ENCODE assay signal across 17 cellular contexts in genomic region chr22:32311551-32312071, GRCh38. TPM values are rescaled to one million over a fixed set of nuclear protein-coding genes. Genes with fewer than 3 reads are reported as not detected.
"Had no signal": no experiment of that assay in that cellular context is flagged by ENCODE, and none has a peak within 500 bp of the region (broad histone marks: within the 10 kb centered on the region; RNA-seq: fewer than 3 reads in every experiment).

No MANE protein-coding gene starts in this region.

- H3K36me3 ChIP-seq: adrenal gland, gastrocnemius medialis, ovary, thyroid gland, WERI-Rb-1 had no signal

- H3K9me3 Mint-ChIP-seq: T-cell had no signal

- H3K36me3 Mint-ChIP-seq: T-cell had no signal

- H3K4me1 Mint-ChIP-seq: T-cell had no signal

- H3K27ac Mint-ChIP-seq: T-cell had no signal

- H3K9me3 ChIP-seq: adrenal gland, gastrocnemius medialis, ovary, thyroid gland had no signal

- H3K4me3 ChIP-seq: adrenal gland, gastrocnemius medialis, hepatocyte, ovary, thyroid gland had no signal

- DNase-seq: activated CD4-positive, alpha-beta T cell treated with anti-CD3 and anti-CD28 coated beads for 4 hours; activated CD8-positive, alpha-beta memory T cell treated with anti-CD3 and anti-CD28 coated beads for 24 hours; activated naive CD4-positive, alpha-beta T cell treated with anti-CD3 and anti-CD28 coated beads, Interleukin-2, amount 50 U/mL, for 16 hours; caudate nucleus; cortex of kidney; effector memory CD4-positive, alpha-beta T cell; gastrocnemius medialis; ovary; T-cell; thyroid gland; WERI-Rb-1 had no signal

- H3K4me3 Mint-ChIP-seq: T-cell had no signal

- H3K27ac ChIP-seq: adrenal gland, gastrocnemius medialis, hepatocyte, ovary, thyroid gland, WERI-Rb-1 had no signal

- ATAC-seq: gastrocnemius medialis, T-cell had no signal

- H3K4me2 ChIP-seq: hepatocyte had no signal

- H3K79me2 ChIP-seq: hepatocyte had no signal

- H2AFZ ChIP-seq: hepatocyte had no signal

- H3K27me3 ChIP-seq: gastrocnemius medialis, hepatocyte, ovary, thyroid gland had no signal

- H3K4me1 ChIP-seq: adrenal gland, gastrocnemius medialis had no signal

RNA-seq across cellular contexts. Expression of gene RFPL3, which starts 46.1 kb away (rescaled TPM):
- total RNA-seq: adrenal gland, gastrocnemius medialis, hepatocyte, lower leg skin, ovary, renal cortical epithelial cell, skeletal muscle tissue, T-cell, thyroid gland had no signal
- polyA plus RNA-seq: adrenal gland, hepatocyte, neural cell had no signal

RNA-seq across cellular contexts. Expression of gene SLC5A4, which starts 56.5 kb away (rescaled TPM):
- total RNA-seq: lower leg skin, renal cortical epithelial cell, T-cell had no signal
- polyA plus RNA-seq: hepatocyte, neural cell had no signal
